Comparison of ENCODE assay signal across 16 cellular contexts in genomic region chr17:27327397-27327796, GRCh38. TPM values are rescaled to one million over a fixed set of nuclear protein-coding genes. Genes with fewer than 3 reads are reported as not detected.
DNase-seq lines count a peak whose midpoint lies in the region; ATAC-seq and TF ChIP-seq lines count a peak whose summit lies in the region.
"Had no signal": no experiment of that assay in that cellular context is flagged by ENCODE, and none has a peak within 500 bp of the region (broad histone marks: within the 10 kb centered on the region; RNA-seq: fewer than 3 reads in every experiment).

No MANE protein-coding gene starts in this region.

- H3K27me3 Mint-ChIP-seq in H9 (ENCODE audit: low read depth) = no peaks in the 10 kb centered on the region; the same call in none of the 2 replicates
- H3K27me3 Mint-ChIP-seq in mesothelial cell of epicardium (ENCODE audit: low read depth) = no peaks in the 10 kb centered on the region
- H3K27me3 Mint-ChIP-seq: CD4-positive, alpha-beta memory T cell had no signal

- no CpG with 5 or more reads among the region's 7 CpGs for WGBS in H9 (ENCODE audit: extremely low coverage, insufficient read length, low lambda C conversion rate)
- 77% methylated on average over 5 of the region's 7 CpGs; no CpG with 5 or more reads in 1 of the 2 experiments for WGBS in IMR-90 (ENCODE audit: extremely low coverage in 2 of 2, insufficient read length in 1 of 2), 2 experiments
- WGBS in esophagus muscularis mucosa = 81% methylated on average over 7 of the region's 7 CpGs
- WGBS in body of pancreas, 2 donors = 78 to 91% methylated on average over 7 of the region's 7 CpGs

- H3K56ac ChIP-seq in H9 (ENCODE audit: insufficient read length, low read depth, low read length) (no peak overlapping the region), IMR-90 (ENCODE audit: extremely low read depth, insufficient read depth, low read length) (no peak overlapping the region)

- H3K79me2 ChIP-seq in H9 (ENCODE audit: insufficient read depth, low read length) = no peaks in the 10 kb centered on the region

- H2BK120ac ChIP-seq in H9 (ENCODE audit: low read depth, low read length, poor library complexity, severe bottlenecking) (no peak overlapping the region), IMR-90 (ENCODE audit: low read depth, low read length) (no peak overlapping the region)

- H2BK15ac ChIP-seq in H9 (ENCODE audit: low read depth, low read length) = no peak overlapping the region
- H2BK15ac ChIP-seq in IMR-90 (ENCODE audit: low read depth, low read length) = no peak overlapping the region

- H2BK12ac ChIP-seq in H9 (ENCODE audit: insufficient read length, low read depth, low read length) = no peak overlapping the region

- H2AFZ ChIP-seq in H9 (ENCODE audit: low read length) = no peak overlapping the region
- no peak overlapping the region for H2AFZ ChIP-seq in IMR-90 (replicated peaks; ENCODE audit: low read length, poor library complexity)
- H2AFZ ChIP-seq: GM23338 had no signal

- H3K9me3 Mint-ChIP-seq in H9 (no peaks in the 10 kb centered on the region), mesothelial cell of epicardium (no peaks in the 10 kb centered on the region)
- H3K9me3 Mint-ChIP-seq: CD14-positive monocyte; CD4-positive, alpha-beta memory T cell; GM23338 had no signal

- H3K4me3 Mint-ChIP-seq in H9 (no peak overlapping the region), mesothelial cell of epicardium (no peak overlapping the region)
- H3K4me3 Mint-ChIP-seq: CD14-positive monocyte; CD4-positive, alpha-beta memory T cell; GM23338 had no signal

- TF ChIP-seq EP300 in esophagus muscularis mucosa (IDR thresholded peaks at IDR 0.05) = no peak

- H4K20me1 ChIP-seq in H9 (ENCODE audit: control insufficient read depth, insufficient read depth, insufficient read length) = no peaks in the 10 kb centered on the region
- no peaks in the 10 kb centered on the region for H4K20me1 ChIP-seq in IMR-90 (ENCODE audit: insufficient read depth, low read length)
- H4K20me1 ChIP-seq: BLaER1 had no signal

- no peak for TF ChIP-seq POLR2A in IMR-90 (IDR thresholded peaks at IDR 0.05; ENCODE audit: low read depth, low read length)
- TF ChIP-seq POLR2A in esophagus muscularis mucosa (IDR thresholded peaks at IDR 0.05; ENCODE audit: low read depth) = no peak
- TF ChIP-seq POLR2A in body of pancreas (IDR thresholded peaks at IDR 0.05) = no peak

- H3K27ac Mint-ChIP-seq in H9 = no peak overlapping the region
- peak overlapping the region; percentile 93 for H3K27ac Mint-ChIP-seq in mesothelial cell of epicardium
- H3K27ac Mint-ChIP-seq: GM23338 had no signal

- DNase-seq in H9 (peak; percentile 15), IMR-90 (no peak), esophagus muscularis mucosa (ENCODE audit: extremely low spot score) (peak; percentile 29), mesothelial cell of epicardium (ENCODE audit: low spot score in 2 of 2, unreplicated experiment in 2 of 2) (no peak), body of pancreas (no peak), substantia nigra (lab: John Stamatoyannopoulos, UW) (no peak)
- DNase-seq: CD4-positive, alpha-beta memory T cell; DMS79 treated with DMSO at 0.1 percent for 48 hours; GF-D8 had no signal

- no peak overlapping the region for H3K14ac ChIP-seq in H9 (ENCODE audit: insufficient read depth, low read length)
- H3K14ac ChIP-seq in IMR-90 (replicated peaks; ENCODE audit: low read depth, low read length) = no peak overlapping the region

- no peaks in the 10 kb centered on the region; the same call in 1 of the 2 replicates for H3K4me1 ChIP-seq in H9 (ENCODE audit: insufficient read depth, low read length)
- peaks cover 6% of the 10 kb centered on the region; the same call in 1 of the 2 replicates for H3K4me1 ChIP-seq in IMR-90 (ENCODE audit: control insufficient read depth, insufficient read depth, low read length)
- H3K4me1 ChIP-seq in esophagus muscularis mucosa = peaks cover 35 to 52% (median 49%) of the 10 kb centered on the region in 4 donors
- H3K4me1 ChIP-seq in body of pancreas = peaks cover 15% of the 10 kb centered on the region

- no peak overlapping the region for H2BK20ac ChIP-seq in H9 (ENCODE audit: low read depth, low read length, poor library complexity, severe bottlenecking)
- no peak overlapping the region for H2BK20ac ChIP-seq in IMR-90 (ENCODE audit: low read depth, low read length)

- H3K4me1 Mint-ChIP-seq in H9 = peaks cover 26 to 31% of the 10 kb centered on the region in 2 experiments
- peaks cover 45% of the 10 kb centered on the region for H3K4me1 Mint-ChIP-seq in mesothelial cell of epicardium

- H3K79me1 ChIP-seq in H9 (ENCODE audit: insufficient read depth, low read depth, low read length, poor library complexity, severe bottlenecking) = no peaks in the 10 kb centered on the region
- no peaks in the 10 kb centered on the region for H3K79me1 ChIP-seq in IMR-90 (ENCODE audit: low read depth in 1 of 2, low read length in 2 of 2)

- H3K23me2 ChIP-seq in H9 (ENCODE audit: insufficient read length, low read depth, low read length, poor library complexity, severe bottlenecking) = no peaks in the 10 kb centered on the region

- dilution Hi-C loops in IMR-90 (cut with HindIII; ENCODE audit: low sequenced_read_pairs, unreplicated experiment) = loop anchor here (25.0 kb wide), 1 partner anchor 90 kb away; no protein-coding TSS in a partner anchor

- H4K91ac ChIP-seq in H9 (ENCODE audit: insufficient read length, low read depth, low read length) (no peak overlapping the region), IMR-90 (ENCODE audit: insufficient read depth, low read depth, low read length) (no peak overlapping the region)

- ATAC-seq in IMR-90 (ENCODE audit: low read depth) (no peak), GM21723 (IDR thresholded peaks at IDR 0.05; ENCODE audit: unreplicated experiment) (no peak), body of pancreas (no peak), HG03439 (IDR thresholded peaks at IDR 0.05; ENCODE audit: unreplicated experiment) (no peak)
- ATAC-seq: GM23338, HCT116 had no signal

- H4K5ac ChIP-seq in H9 (ENCODE audit: insufficient read length, low read depth, low read length) (no peak overlapping the region), IMR-90 (ENCODE audit: low read depth, low read length) (no peak overlapping the region)

- TF ChIP-seq CTCF in H9 (conservative IDR thresholded peaks at IDR 0.05) = no peak
- no peak for TF ChIP-seq CTCF in IMR-90 (conservative IDR thresholded peaks at IDR 0.05; ENCODE audit: low read depth, low read length)
- no peak for TF ChIP-seq CTCF in esophagus muscularis mucosa (IDR thresholded peaks at IDR 0.05)
- no peak for TF ChIP-seq CTCF in mesothelial cell of epicardium (IDR thresholded peaks at IDR 0.05; ENCODE audit: unreplicated experiment)
- TF ChIP-seq CTCF in body of pancreas (IDR thresholded peaks at IDR 0.05) = no peak

- no peak overlapping the region for H2BK5ac ChIP-seq in H9 (ENCODE audit: insufficient read length, low read length)
- no peak overlapping the region for H2BK5ac ChIP-seq in IMR-90 (ENCODE audit: low read depth, low read length, poor library complexity, severe bottlenecking)

- peak overlapping the region; percentile 44 for H2AK9ac ChIP-seq in IMR-90 (replicated peaks; ENCODE audit: low read depth, low read length, poor library complexity)

- H3K23ac ChIP-seq in H9 (ENCODE audit: insufficient read length, low read depth, low read length) = no peak overlapping the region
- no peak overlapping the region for H3K23ac ChIP-seq in IMR-90 (ENCODE audit: low read depth, low read length)

- intact Hi-C loops in IMR-90 (cut with micrococcal nuclease) = no loop called here
- intact Hi-C loops in esophagus muscularis mucosa (cut with DNase I) = no loop called here
- intact Hi-C loops in body of pancreas (cut with DNase I) = no loop called here

- no peak overlapping the region for H3K4me3 ChIP-seq in IMR-90 (ENCODE audit: insufficient read depth, low read depth, low read length)
- no peak overlapping the region for H3K4me3 ChIP-seq in esophagus muscularis mucosa
- no peak overlapping the region for H3K4me3 ChIP-seq in body of pancreas
- H3K4me3 ChIP-seq: BLaER1, GM23338 had no signal

- H4K8ac ChIP-seq in H9 (replicated peaks; ENCODE audit: insufficient read length, low read depth, low read length) (no peak overlapping the region), IMR-90 (ENCODE audit: low read depth in 2 of 2, low read length in 2 of 2) (no peak overlapping the region)

- no peak overlapping the region for H3K4ac ChIP-seq in H9 (ENCODE audit: low read depth, low read length)
- H3K4ac ChIP-seq in IMR-90 (ENCODE audit: low read depth, low read length) = no peak overlapping the region

- in situ Hi-C loops in IMR-90 (cut with MboI; ENCODE audit: low sequenced_read_pairs) = no loop called here

- no peak overlapping the region for H3K18ac ChIP-seq in H9 (ENCODE audit: insufficient read length, low read depth, low read length)
- H3K18ac ChIP-seq in IMR-90 (ENCODE audit: low read depth, low read length) = no peak overlapping the region

- H3T11ph ChIP-seq in H9 (ENCODE audit: low read length) = no peak overlapping the region

- POLR2A ChIA-PET in IMR-90 (lab: Charles Lee; ENCODE audit: unreplicated experiment) = no interaction called here

- no peak for TF ChIP-seq RAD21 in IMR-90 (IDR thresholded peaks at IDR 0.05; ENCODE audit: low read length)

- H3K4me2 ChIP-seq in H9 (ENCODE audit: insufficient read depth, insufficient read length, low read length) (no peak overlapping the region), IMR-90 (ENCODE audit: low read depth, low read length) (no peak overlapping the region)
- H3K4me2 ChIP-seq: BLaER1, GM23338, KMS-11 had no signal

- CTCF ChIA-PET in IMR-90 (lab: Yijun Ruan, JAX) = no interaction called here

- H3K9ac ChIP-seq in H9 (ENCODE audit: extremely low read depth, insufficient read length, low read length) (no peak overlapping the region), IMR-90 (ENCODE audit: low read depth, low read length) (no peak overlapping the region)
- H3K9ac ChIP-seq: BLaER1, KMS-11 had no signal

- peaks cover 15% of the 10 kb centered on the region for H3K9me1 ChIP-seq in IMR-90 (ENCODE audit: insufficient read depth, low read length)

- H3K36me3 Mint-ChIP-seq in H9 (ENCODE audit: insufficient read depth in 1 of 3, low read depth in 3 of 3) = no peaks in the 10 kb centered on the region
- no peaks in the 10 kb centered on the region for H3K36me3 Mint-ChIP-seq in mesothelial cell of epicardium
- H3K36me3 Mint-ChIP-seq: CD4-positive, alpha-beta memory T cell had no signal

- H3K27me3 ChIP-seq in H9 (ENCODE audit: insufficient read depth, low read length) = no peaks in the 10 kb centered on the region
- no peaks in the 10 kb centered on the region for H3K27me3 ChIP-seq in IMR-90 (ENCODE audit: control insufficient read depth, insufficient read depth, low read length)
- H3K27me3 ChIP-seq in esophagus muscularis mucosa = no peaks in the 10 kb centered on the region
- H3K27me3 ChIP-seq in body of pancreas = no peaks in the 10 kb centered on the region
- H3K27me3 ChIP-seq: BLaER1 had no signal

- H3K27ac ChIP-seq in H9 (ENCODE audit: insufficient read length, low read depth, low read length) (no peak overlapping the region), IMR-90 (ENCODE audit: insufficient read depth, low read length) (no peak overlapping the region), esophagus muscularis mucosa (replicated peaks in 1 of 4) (peak overlapping the region in 2 of 4 donors; percentile 56 to 66), body of pancreas (no peak overlapping the region), substantia nigra (ENCODE audit: low read depth, low read length, poor library complexity, severe bottlenecking) (no peak overlapping the region)
- H3K27ac ChIP-seq: BLaER1, KMS-11 had no signal

- H3K36me3 ChIP-seq in IMR-90 (ENCODE audit: control insufficient read depth, insufficient read depth, low read length) = no peaks in the 10 kb centered on the region
- no peaks in the 10 kb centered on the region for H3K36me3 ChIP-seq in esophagus muscularis mucosa
- H3K36me3 ChIP-seq in body of pancreas (replicated peaks in 1 of 2; ENCODE audit: insufficient read depth in 1 of 2, low read depth in 2 of 2) = no peaks in the 10 kb centered on the region
- H3K36me3 ChIP-seq: BLaER1 had no signal

- H3K9me3 ChIP-seq in H9 (ENCODE audit: control insufficient read depth, low read depth, low read length) (no peaks in the 10 kb centered on the region), IMR-90 (ENCODE audit: control insufficient read depth, insufficient read depth, low read length) (no peaks in the 10 kb centered on the region), esophagus muscularis mucosa (no peaks in the 10 kb centered on the region), body of pancreas (no peaks in the 10 kb centered on the region)
- H3K9me3 ChIP-seq: BLaER1 had no signal

- BruUV-seq in IMR-90 (replicated peaks; lab: Mats Ljungman, UMichigan) = no TSS peak

- no peak overlapping the region for H2AK5ac ChIP-seq in H9 (ENCODE audit: insufficient read length, low read length)
- H2AK5ac ChIP-seq in IMR-90 (ENCODE audit: low read depth, low read length) = 0 out of 2 replicates have a peak overlapping the region, but pooled peaks have one; percentile 30

RNA-seq across cellular contexts. Expression of gene WSB1, which starts 33.5 kb away (rescaled TPM):
- 173 and 187 TPM in 2 replicates for total RNA-seq in H9 (2021)
- total RNA-seq in IMR-90 (2012; rRNA removed) = 112 and 140 TPM in 2 replicates
- 266 and 289 TPM in 2 replicates for polyA plus RNA-seq in IMR-90 (2012; rRNA removed)
- polyA plus RNA-seq in IMR-90 (2012; cell fraction: cytosol; rRNA removed) = 58.9 and 85.8 TPM in 2 replicates
- polyA plus RNA-seq in IMR-90 (2012; cell fraction: nucleus; rRNA removed; ENCODE audit: low replicate concordance) = 1,097 and 1,897 TPM in 2 replicates
- 100 to 1,000 TPM in 3 of 4 donors, 10 to 100 TPM in 1; 84.1 to 125 (median 118) TPM for total RNA-seq in esophagus muscularis mucosa
- 768 to 806 TPM (median 799 TPM) in 3 replicates for total RNA-seq in mesothelial cell of epicardium
- 100 to 1,000 TPM; 106 to 147 TPM for total RNA-seq in body of pancreas

Comparison
In these comparisons a context has a peak if more than half of its experiments do, and no peak if none do; other contexts are left out.
1. DNase-seq: peak in H9 (single experiment) and esophagus muscularis mucosa (single experiment); none in IMR-90 (single experiment), mesothelial cell of epicardium (0 of 2), body of pancreas (0 of 4) and substantia nigra (0 of 49).